ENCODE assay signal across 10 cellular contexts in the genomic region with DNA sequence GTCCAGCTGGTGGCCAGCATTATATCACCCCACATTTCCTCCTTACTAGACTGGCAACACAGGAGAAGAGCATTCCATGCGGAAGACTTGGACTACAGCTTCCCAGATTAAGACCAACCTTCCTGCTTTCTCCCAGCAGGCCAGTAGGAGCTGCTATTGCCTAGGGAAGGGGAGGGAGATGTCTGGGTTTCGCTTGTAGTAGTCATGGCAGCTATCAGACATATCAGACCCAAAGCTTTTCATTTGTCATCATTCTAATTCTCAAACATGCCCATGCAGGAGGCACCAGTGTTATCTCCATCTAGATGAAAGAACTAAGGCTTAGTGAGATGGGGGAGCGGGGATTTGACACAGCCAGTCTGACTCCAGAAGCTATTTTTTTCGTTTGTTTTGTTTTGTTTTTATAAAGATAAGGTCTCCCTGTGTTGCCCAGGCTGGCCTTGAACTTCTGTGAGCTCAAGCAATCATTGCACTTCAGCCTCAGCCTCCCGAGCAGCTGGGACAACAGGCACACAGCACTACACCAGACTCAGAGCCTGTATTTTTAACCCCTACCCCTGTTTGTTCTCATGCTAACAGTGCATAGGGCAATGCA. TPM values are rescaled to one million over a fixed set of nuclear protein-coding genes. Genes with fewer than 3 reads are reported as not detected.
DNase-seq lines count a peak whose midpoint lies in the region; ATAC-seq and TF ChIP-seq lines count a peak whose summit lies in the region.
"Had no signal": no experiment of that assay in that cellular context is flagged by ENCODE, and none has a peak within 500 bp of the region (broad histone marks: within the 10 kb centered on the region; RNA-seq: fewer than 3 reads in every experiment).

No MANE protein-coding gene starts in this region.

- no peak overlapping the region for H3K27ac ChIP-seq in prostate gland

- H3K4me1 Mint-ChIP-seq in activated CD8-positive, alpha-beta T cell treated with anti-CD3 and anti-CD28 coated beads, Interleukin-2, amount 10 ng/mL, durations not matched to agents 7 days and 5 days (ENCODE audit: low read depth) = no peaks in the 10 kb centered on the region
- peaks cover 2% of the 10 kb centered on the region for H3K4me1 Mint-ChIP-seq in glutamatergic neuron (ENCODE audit: low read depth, unreplicated experiment)
- H3K4me1 Mint-ChIP-seq: central memory CD8-positive, alpha-beta T cell had no signal

- no peak overlapping the region for H3K4me3 ChIP-seq in prostate gland

- WGBS in prostate gland = 15% methylated on average over 5 of the region's 5 CpGs

- H3K36me3 Mint-ChIP-seq in activated CD8-positive, alpha-beta T cell treated with anti-CD3 and anti-CD28 coated beads, Interleukin-2, amount 10 ng/mL, durations not matched to agents 7 days and 5 days (ENCODE audit: low read depth) = no peaks in the 10 kb centered on the region
- H3K36me3 Mint-ChIP-seq in glutamatergic neuron (ENCODE audit: unreplicated experiment) = peaks cover 5% of the 10 kb centered on the region

- TF ChIP-seq POLR2A in prostate gland (IDR thresholded peaks at IDR 0.05) = no peak

- CTCF ChIA-PET in activated CD8-positive, alpha-beta T cell treated with anti-CD3 and anti-CD28 coated beads, Interleukin-2, amount 10 ng/mL, durations not matched to agents 7 days and 5 days (lab: Charles Lee) = interaction anchor here (0.7 to 1.4 kb wide), 4 partner anchors 83 to 221 kb away, joined by 3 to 6 read pairs (median 3); no protein-coding TSS in a partner anchor

- no peak overlapping the region for H3K27ac Mint-ChIP-seq in activated CD8-positive, alpha-beta T cell treated with anti-CD3 and anti-CD28 coated beads, Interleukin-2, amount 10 ng/mL, durations not matched to agents 7 days and 5 days
- H3K27ac Mint-ChIP-seq in glutamatergic neuron (ENCODE audit: unreplicated experiment) = no peak overlapping the region

- H3K4me3 Mint-ChIP-seq in activated CD8-positive, alpha-beta T cell treated with anti-CD3 and anti-CD28 coated beads, Interleukin-2, amount 10 ng/mL, durations not matched to agents 7 days and 5 days = no peak overlapping the region
- no peak overlapping the region for H3K4me3 Mint-ChIP-seq in glutamatergic neuron (ENCODE audit: unreplicated experiment)
- H3K4me3 Mint-ChIP-seq: central memory CD8-positive, alpha-beta T cell had no signal

- POLR2A ChIA-PET in activated CD8-positive, alpha-beta T cell treated with anti-CD3 and anti-CD28 coated beads, Interleukin-2, amount 10 ng/mL, durations not matched to agents 7 days and 5 days (lab: Charles Lee) = no interaction called here

- no peak for ATAC-seq in activated CD8-positive, alpha-beta T cell treated with anti-CD3 and anti-CD28 coated beads, Interleukin-2, amount 10 ng/mL, durations not matched to agents 7 days and 5 days
- no peak for ATAC-seq in GM18868 (IDR thresholded peaks at IDR 0.05; ENCODE audit: unreplicated experiment)
- ATAC-seq in GM21786 (IDR thresholded peaks at IDR 0.05; ENCODE audit: unreplicated experiment) = no peak

- no peaks in the 10 kb centered on the region for H3K36me3 ChIP-seq in prostate gland

- intact Hi-C loops in prostate gland (cut with DNase I) = loop anchor here (5.0 kb wide), 3 partner anchors 97 to 237 kb away; partner anchors contain the start of gene PLA2G5

- DNase-seq in stimulated activated CD4-positive, alpha-beta T cell treated with anti-CD3 and anti-CD28 coated beads, Interleukin-12 subunit alpha, Interleukin-12 subunit beta, amount 100 ng/mL, for 48 hours (ENCODE audit: low read depth in 2 of 3, low spot score in 1 of 3) = peak in 2 of 3 donors; percentile 1 to 2
- no peak for DNase-seq in stimulated activated CD4-positive, alpha-beta T cell treated with anti-CD3 and anti-CD28 coated beads, Interleukin-12 subunit alpha, Interleukin-12 subunit beta, amount 100 ng/mL, for 4 hours
- DNase-seq in NCI-H1694 treated with DMSO at 0.1 percent for 48 hours (lab: John Stamatoyannopoulos, UW) (peak; percentile 76), glutamatergic neuron (peak; percentile 47), prostate gland (ENCODE audit: low spot score) (peak; percentile 66)
- DNase-seq in activated CD8-positive, alpha-beta T cell treated with anti-CD3 and anti-CD28 coated beads, Interleukin-2, amount 10 ng/mL, durations not matched to agents 7 days and 5 days = peak; percentile 23

- H3K4me1 ChIP-seq in prostate gland (replicated peaks) = no peaks in the 10 kb centered on the region

- H3K27me3 Mint-ChIP-seq in activated CD8-positive, alpha-beta T cell treated with anti-CD3 and anti-CD28 coated beads, Interleukin-2, amount 10 ng/mL, durations not matched to agents 7 days and 5 days (ENCODE audit: low read depth) = peaks cover 12% of the 10 kb centered on the region
- no peaks in the 10 kb centered on the region for H3K27me3 Mint-ChIP-seq in glutamatergic neuron (ENCODE audit: unreplicated experiment)

- H3K27me3 ChIP-seq in prostate gland (replicated peaks; ENCODE audit: insufficient read depth) = no peaks in the 10 kb centered on the region

- no peaks in the 10 kb centered on the region for H3K9me3 ChIP-seq in prostate gland

- no peaks in the 10 kb centered on the region for H3K9me3 Mint-ChIP-seq in activated CD8-positive, alpha-beta T cell treated with anti-CD3 and anti-CD28 coated beads, Interleukin-2, amount 10 ng/mL, durations not matched to agents 7 days and 5 days (ENCODE audit: insufficient read depth)
- no peaks in the 10 kb centered on the region for H3K9me3 Mint-ChIP-seq in glutamatergic neuron (ENCODE audit: unreplicated experiment)
- H3K9me3 Mint-ChIP-seq: central memory CD8-positive, alpha-beta T cell had no signal

- TF ChIP-seq CTCF in glutamatergic neuron (IDR thresholded peaks at IDR 0.05; ENCODE audit: partially characterized antibody, unreplicated experiment) (no peak), prostate gland (IDR thresholded peaks at IDR 0.05) (peak; percentile 57 to 92 (median 75))

RNA-seq across cellular contexts. Expression of gene PLA2G2A, which starts 4.5 kb away (rescaled TPM):
- not detected for total RNA-seq in activated CD8-positive, alpha-beta T cell treated with anti-CD3 and anti-CD28 coated beads, Interleukin-2, amount 10 ng/mL, durations not matched to agents 7 days and 5 days
- total RNA-seq in glutamatergic neuron (ENCODE audit: unreplicated experiment) (not detected), prostate gland (100 to 1,000 TPM; 106 to 146 TPM)

RNA-seq across cellular contexts. Expression of gene PLA2G2E, which starts 51.5 kb away (rescaled TPM):
- not detected for total RNA-seq in activated CD8-positive, alpha-beta T cell treated with anti-CD3 and anti-CD28 coated beads, Interleukin-2, amount 10 ng/mL, durations not matched to agents 7 days and 5 days
- total RNA-seq in glutamatergic neuron (ENCODE audit: unreplicated experiment) (not detected), prostate gland (not detected)
- total RNA-seq: subcutaneous adipose tissue had no signal

Comparison
In these comparisons a context has a peak if more than half of its experiments do, and no peak if none do; other contexts are left out.
1. RNA of gene PLA2G2A, which starts 4.5 kb away (total RNA-seq): 106 to 146 TPM in prostate gland; not detected in glutamatergic neuron (single experiment) and not detected in activated CD8-positive, alpha-beta T cell treated with anti-CD3 and anti-CD28 coated beads, Interleukin-2, amount 10 ng/mL, durations not matched to agents 7 days and 5 days; every median in the first group is over 10 times any median in the second.